In the genomic region with DNA sequence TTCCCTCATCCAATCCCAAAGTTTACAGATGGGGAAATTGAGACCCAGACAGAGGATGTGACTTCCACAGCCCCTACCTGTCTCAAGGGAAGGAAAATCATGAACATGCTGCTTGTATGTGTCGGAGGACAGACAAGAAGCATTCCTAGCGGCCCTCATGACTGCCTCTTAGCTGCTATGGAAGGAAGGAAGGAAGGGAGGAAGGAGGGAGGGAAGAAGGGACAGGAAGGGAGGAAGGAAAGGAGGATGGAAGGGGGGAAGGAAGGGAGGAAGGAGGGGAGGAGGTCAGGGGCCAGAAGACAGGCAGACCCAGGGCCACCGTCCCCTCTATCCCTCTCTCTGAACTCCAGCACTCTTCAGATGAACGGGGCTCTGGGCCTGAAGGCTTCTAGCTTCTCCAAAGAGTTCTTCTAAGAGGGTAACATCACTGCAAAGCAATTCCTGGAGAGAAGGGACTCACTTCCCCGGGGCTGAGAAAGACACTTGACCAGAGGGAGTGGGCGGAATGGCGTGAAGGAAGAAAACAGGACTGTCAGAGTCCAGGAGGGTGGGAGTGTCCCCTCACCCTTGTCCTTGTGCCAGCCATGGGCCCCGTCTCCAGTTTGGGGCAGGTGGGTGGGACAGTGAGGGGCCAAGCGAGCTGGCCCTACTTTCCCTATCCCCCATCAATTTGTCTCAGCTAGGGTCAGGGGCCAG, we compare ENCODE assay signal across 19 cellular contexts.
DNase-seq lines count a peak whose midpoint lies in the region; ATAC-seq and TF ChIP-seq lines count a peak whose summit lies in the region.
"Had no signal": no experiment of that assay in that cellular context is flagged by ENCODE, and none has a peak within 500 bp of the region (broad histone marks: within the 10 kb centered on the region; RNA-seq: fewer than 3 reads in every experiment).

No MANE protein-coding gene starts in this region.

- DNase-seq in WERI-Rb-1 (no peak), endothelial cell (ENCODE audit: low spot score) (no peak), neural crest cell (ENCODE audit: low read depth, low spot score) (no peak), H7 (no peak), OCI-M1 (lab: John Stamatoyannopoulos, UW) (no peak), NCI-H69 (lab: John Stamatoyannopoulos, UW) (no peak)
- no peak for DNase-seq in activated CD4-positive, alpha-beta T cell treated with anti-CD3 and anti-CD28 coated beads for 36 hours
- DNase-seq: activated CD4-positive, alpha-beta T cell treated with anti-CD3 and anti-CD28 coated beads, Interleukin-2, amount 50 U/mL, for 1 hour; CD8-positive, alpha-beta T cell; effector memory CD8-positive, alpha-beta T cell; KG1; left colon; NCI-H1048; NCI-H526 treated with DMSO at 0.1 percent for 48 hours; stimulated activated naive CD4-positive, alpha-beta T cell had no signal

- H3K27me3 Mint-ChIP-seq in endothelial cell (ENCODE audit: unreplicated experiment) (peaks cover 7% of the 10 kb centered on the region), neural crest cell (ENCODE audit: low read depth) (peaks cover 17% of the 10 kb centered on the region)
- H3K27me3 Mint-ChIP-seq in activated CD4-positive, alpha-beta T cell treated with anti-CD3 and anti-CD28 coated beads for 36 hours, result peaks cover 6% of the 10 kb centered on the region

- no peaks in the 10 kb centered on the region for H3K9me3 ChIP-seq in WERI-Rb-1 (ENCODE audit: severe bottlenecking)

- intact Hi-C loops in activated CD4-positive, alpha-beta T cell treated with anti-CD3 and anti-CD28 coated beads for 36 hours (cut with DNase I, micrococcal nuclease), result loop anchor here (5.0 kb wide), 2 partner anchors 184 to 254 kb away; a partner anchor contains a TSS

- no peak for ATAC-seq in activated CD4-positive, alpha-beta T cell treated with anti-CD3 and anti-CD28 coated beads for 36 hours
- ATAC-seq: CD8-positive, alpha-beta T cell; effector memory CD8-positive, alpha-beta T cell had no signal

- H3K27ac ChIP-seq in WERI-Rb-1, result peak overlapping the region; percentile 16
- peak overlapping the region; percentile 58 for H3K27ac ChIP-seq in temporal lobe (ENCODE audit: low read depth, low read length)
- H3K27ac ChIP-seq: cardiac muscle cell, parathyroid adenoma had no signal

- H3K27ac Mint-ChIP-seq in endothelial cell (ENCODE audit: unreplicated experiment) (peak overlapping the region; percentile 57), neural crest cell (ENCODE audit: unreplicated experiment) (peak overlapping the region; percentile 70)
- H3K27ac Mint-ChIP-seq in activated CD4-positive, alpha-beta T cell treated with anti-CD3 and anti-CD28 coated beads for 36 hours, result no peak overlapping the region
- H3K27ac Mint-ChIP-seq: activated naive CD8-positive, alpha-beta T cell; CD8-positive, alpha-beta T cell; effector memory CD8-positive, alpha-beta T cell had no signal

- H3K36me3 Mint-ChIP-seq in endothelial cell (ENCODE audit: low read depth, unreplicated experiment) (peaks cover under 1% of the 10 kb centered on the region), neural crest cell (ENCODE audit: low read depth) (no peaks in the 10 kb centered on the region)
- no peaks in the 10 kb centered on the region for H3K36me3 Mint-ChIP-seq in activated CD4-positive, alpha-beta T cell treated with anti-CD3 and anti-CD28 coated beads for 36 hours (ENCODE audit: low read depth)
- H3K36me3 Mint-ChIP-seq: activated naive CD8-positive, alpha-beta T cell; CD8-positive, alpha-beta T cell had no signal

- CTCF ChIA-PET in activated CD4-positive, alpha-beta T cell treated with anti-CD3 and anti-CD28 coated beads for 36 hours (lab: Charles Lee), result interaction anchor here (0.6 to 4.4 kb wide), 19 partner anchors 8 to 589 kb away, joined by 3 to 38 read pairs (median 3); no protein-coding TSS in a partner anchor

- POLR2A ChIA-PET in activated CD4-positive, alpha-beta T cell treated with anti-CD3 and anti-CD28 coated beads for 36 hours (lab: Charles Lee), result no interaction called here

- H3K27me3 ChIP-seq in WERI-Rb-1 (ENCODE audit: insufficient read depth, low read depth, severe bottlenecking) (no peaks in the 10 kb centered on the region), H7 (ENCODE audit: control insufficient read depth, insufficient read depth, low read length) (peaks cover 2% of the 10 kb centered on the region; the same call in 1 of the 2 replicates)
- H3K27me3 ChIP-seq: cardiac muscle cell had no signal

- H3K4me3 Mint-ChIP-seq in endothelial cell (ENCODE audit: unreplicated experiment) (no peak overlapping the region), neural crest cell (peak overlapping the region; percentile 47)
- H3K4me3 Mint-ChIP-seq in activated CD4-positive, alpha-beta T cell treated with anti-CD3 and anti-CD28 coated beads for 36 hours, result no peak overlapping the region
- H3K4me3 Mint-ChIP-seq: activated naive CD8-positive, alpha-beta T cell; CD8-positive, alpha-beta T cell; effector memory CD8-positive, alpha-beta T cell had no signal

- TF ChIP-seq CTCF in WERI-Rb-1 (IDR thresholded peaks at IDR 0.05; ENCODE audit: low read depth, low read length), result no peak
- TF ChIP-seq CTCF in endothelial cell (IDR thresholded peaks at IDR 0.05; ENCODE audit: unreplicated experiment), result no peak
- TF ChIP-seq CTCF in neural crest cell (conservative IDR thresholded peaks at IDR 0.05), result no peak

- H3K4me3 ChIP-seq in WERI-Rb-1 (ENCODE audit: low read depth, low read length) (no peak overlapping the region), H7 (ENCODE audit: insufficient read depth, low read depth, low read length) (no peak overlapping the region)
- H3K4me3 ChIP-seq: cardiac muscle cell had no signal

- H3K4me1 Mint-ChIP-seq in endothelial cell (ENCODE audit: unreplicated experiment), result peaks cover 45% of the 10 kb centered on the region
- H3K4me1 Mint-ChIP-seq in neural crest cell, result peaks cover 83% of the 10 kb centered on the region
- H3K4me1 Mint-ChIP-seq in activated CD4-positive, alpha-beta T cell treated with anti-CD3 and anti-CD28 coated beads for 36 hours, result no peaks in the 10 kb centered on the region

- H3K9me3 Mint-ChIP-seq in endothelial cell (ENCODE audit: unreplicated experiment), result no peaks in the 10 kb centered on the region
- no peaks in the 10 kb centered on the region for H3K9me3 Mint-ChIP-seq in neural crest cell
- H3K9me3 Mint-ChIP-seq in activated CD4-positive, alpha-beta T cell treated with anti-CD3 and anti-CD28 coated beads for 36 hours (ENCODE audit: low read depth), result no peaks in the 10 kb centered on the region
- H3K9me3 Mint-ChIP-seq: CD8-positive, alpha-beta T cell; effector memory CD8-positive, alpha-beta T cell had no signal

- H3K36me3 ChIP-seq in WERI-Rb-1 (no peaks in the 10 kb centered on the region), H7 (replicated peaks; ENCODE audit: control insufficient read depth, insufficient read depth, low read length) (no peaks in the 10 kb centered on the region)
- H3K36me3 ChIP-seq: cardiac muscle cell had no signal
